In genomic region chr10:45520476-45520875, GRCh38 we compare ENCODE assay signal across 23 cellular contexts.
"Had no signal": no experiment of that assay in that cellular context is flagged by ENCODE, and none has a peak within 500 bp of the region (broad histone marks: within the 10 kb centered on the region; RNA-seq: fewer than 3 reads in every experiment).

No MANE protein-coding gene starts in this region.

- H3K9me3 ChIP-seq: gastroesophageal sphincter, heart left ventricle, ovary, psoas muscle, right lobe of liver, suprapubic skin, transverse colon, upper lobe of right lung, uterus had no signal

- ATAC-seq: effector memory CD8-positive, alpha-beta T cell; gastroesophageal sphincter; heart left ventricle; left lobe of liver; natural killer cell; psoas muscle; right lobe of liver; stimulated activated naive B cell treated with anti-CD40 and anti-IgM and Interleukin-4, amounts not matched to agents 10 μg/mL and 1 μg/mL and 100 μg/mL, for 72 hours; stimulated activated naive CD8-positive, alpha-beta T cell treated with anti-CD3 and anti-CD28 coated beads, Interleukin-15, amount 100 ng/mL, for 72 hours; upper lobe of right lung had no signal

- H3K27ac ChIP-seq: gastroesophageal sphincter, heart left ventricle, hepatocyte, ovary, psoas muscle, right lobe of liver, suprapubic skin, transverse colon, upper lobe of right lung, uterus had no signal

- H3K4me1 ChIP-seq: psoas muscle, right lobe of liver, transverse colon, upper lobe of right lung, uterus had no signal

- H3K4me3 ChIP-seq: gastroesophageal sphincter, heart left ventricle, hepatocyte, lung, ovary, psoas muscle, right lobe of liver, suprapubic skin, transverse colon, upper lobe of right lung, uterus had no signal

- H2AFZ ChIP-seq: hepatocyte had no signal

- H3K4me2 ChIP-seq: hepatocyte had no signal

- DNase-seq: cortex of kidney; effector memory CD8-positive, alpha-beta T cell; heart left ventricle; kidney; natural killer cell; occipital lobe; ovary; posterior cingulate gyrus; psoas muscle; right lobe of liver; small intestine; stimulated activated CD4-positive, alpha-beta T cell treated with anti-CD3 and anti-CD28 coated beads, Interleukin-15, amount 100 ng/mL, for 24 hours; stimulated activated CD4-positive, alpha-beta T cell treated with anti-CD3 and anti-CD28 coated beads, Interleukin-2, amount 100 ng/mL, for 48 hours; stimulated activated naive B cell treated with anti-CD40 and anti-IgM and Interleukin-4, amounts not matched to agents 10 μg/mL and 1 μg/mL and 100 μg/mL, for 72 hours; stimulated activated naive CD8-positive, alpha-beta T cell treated with anti-CD3 and anti-CD28 coated beads, Interleukin-15, amount 100 ng/mL, for 72 hours; transverse colon; upper lobe of right lung; uterus had no signal

- H3K36me3 ChIP-seq: gastroesophageal sphincter, heart left ventricle, ovary, right lobe of liver, suprapubic skin, transverse colon, uterus had no signal

- H3K27me3 ChIP-seq: gastroesophageal sphincter, heart left ventricle, hepatocyte, ovary, right lobe of liver, suprapubic skin, transverse colon, upper lobe of right lung, uterus had no signal
